3 cellular contexts compared by ENCODE assay signal in the genomic region with DNA sequence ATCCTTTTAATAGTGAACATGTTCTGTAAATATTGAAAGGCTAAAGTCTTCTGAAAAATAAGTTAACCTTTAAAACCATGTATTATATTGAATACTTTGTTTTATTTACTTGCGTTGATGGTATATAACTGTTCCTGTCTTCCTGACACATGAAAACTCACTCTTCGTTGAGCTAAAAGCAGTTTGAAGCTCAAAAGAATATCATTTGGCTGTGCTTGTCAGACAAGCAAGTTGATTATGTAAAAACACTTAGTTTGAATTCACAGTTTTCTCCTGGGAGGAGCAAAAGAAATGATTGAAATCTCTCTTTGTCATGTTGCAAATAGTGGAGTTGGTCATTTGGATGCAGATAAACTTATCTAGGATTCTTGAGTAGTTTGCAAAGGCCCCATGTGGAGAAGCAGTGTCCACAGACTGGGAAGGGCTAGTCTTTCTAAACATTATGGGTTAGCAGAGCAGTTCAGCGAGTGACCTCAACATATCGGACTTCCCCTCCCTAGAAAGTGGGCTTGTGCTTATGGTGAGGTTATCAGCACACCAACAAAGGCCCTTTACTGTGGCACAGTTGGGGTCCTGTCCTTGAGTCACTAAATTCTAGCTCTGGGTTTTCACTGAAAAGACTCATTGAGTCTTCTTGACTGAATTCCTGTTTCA.
TF ChIP-seq lines count a peak whose summit lies in the region.

No MANE protein-coding gene starts in this region.

TF ChIP-seq in HEK293, 187 proteins besides CTCF, POLR2A, EP300 and RAD21:
- TF ChIP-seq FEZF1 (tag by site-specific recombination; IDR thresholded peaks at IDR 0.05) (peak; percentile 88), ZNF121 (tag by site-specific recombination; IDR thresholded peaks at IDR 0.05) (no peak), ZNF623 (tag by site-specific recombination; IDR thresholded peaks at IDR 0.05) (no peak), ZBTB20 (tag by site-specific recombination; IDR thresholded peaks at IDR 0.05) (no peak), ZNF184 (tag by site-specific recombination; IDR thresholded peaks at IDR 0.05) (no peak)
- TF ChIP-seq, protein P1, sequence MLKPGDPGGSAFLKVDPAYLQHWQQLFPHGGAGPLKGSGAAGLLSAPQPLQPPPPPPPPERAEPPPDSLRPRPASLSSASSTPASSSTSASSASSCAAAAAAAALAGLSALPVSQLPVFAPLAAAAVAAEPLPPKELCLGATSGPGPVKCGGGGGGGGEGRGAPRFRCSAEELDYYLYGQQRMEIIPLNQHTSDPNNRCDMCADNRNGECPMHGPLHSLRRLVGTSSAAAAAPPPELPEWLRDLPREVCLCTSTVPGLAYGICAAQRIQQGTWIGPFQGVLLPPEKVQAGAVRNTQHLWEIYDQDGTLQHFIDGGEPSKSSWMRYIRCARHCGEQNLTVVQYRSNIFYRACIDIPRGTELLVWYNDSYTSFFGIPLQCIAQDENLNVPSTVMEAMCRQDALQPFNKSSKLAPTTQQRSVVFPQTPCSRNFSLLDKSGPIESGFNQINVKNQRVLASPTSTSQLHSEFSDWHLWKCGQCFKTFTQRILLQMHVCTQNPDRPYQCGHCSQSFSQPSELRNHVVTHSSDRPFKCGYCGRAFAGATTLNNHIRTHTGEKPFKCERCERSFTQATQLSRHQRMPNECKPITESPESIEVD (tag by site-specific recombination; IDR thresholded peaks at IDR 0.05), result no peak

TF ChIP-seq in H1, 55 proteins besides CTCF, POLR2A, EP300 and RAD21:
- TF ChIP-seq TAF7 (optimal IDR thresholded peaks at IDR 0.05; ENCODE audit: borderline replicate concordance, low read depth, low read length) (no peak), TEAD4 (IDR thresholded peaks at IDR 0.05; ENCODE audit: low read depth, low read length) (no peak), HDAC6 (IDR thresholded peaks at IDR 0.05; ENCODE audit: low read depth, low read length) (no peak), CHD1 (IDR thresholded peaks at IDR 0.05; ENCODE audit: low read depth, low read length) (no peak), NANOG (IDR thresholded peaks at IDR 0.05; ENCODE audit: insufficient read depth, low read depth, low read length, poor library complexity, severe bottlenecking) (no peak), EZH2 (IDR thresholded peaks at IDR 0.05; ENCODE audit: low read depth, low read length, severe bottlenecking) (no peak), PHF8 (conservative IDR thresholded peaks at IDR 0.05; ENCODE audit: low read depth, low read length) (no peak), CEBPB (IDR thresholded peaks at IDR 0.05; ENCODE audit: low read depth, low read length) (no peak), POU5F1 (IDR thresholded peaks at IDR 0.05; ENCODE audit: low read depth, low read length) (no peak), CBX8 (IDR thresholded peaks at IDR 0.05; ENCODE audit: borderline replicate concordance, low read depth, low read length) (no peak), TCF12 (IDR thresholded peaks at IDR 0.05; ENCODE audit: low read depth, low read length) (no peak), KDM5A (IDR thresholded peaks at IDR 0.05; ENCODE audit: low read length) (no peak), JUND (IDR thresholded peaks at IDR 0.05; ENCODE audit: low read length) (no peak), SAP30 (IDR thresholded peaks at IDR 0.05; ENCODE audit: insufficient read depth, insufficient replicate concordance, low read length) (no peak), ZNF274 (IDR thresholded peaks at IDR 0.05; ENCODE audit: borderline replicate concordance, extremely low read depth, low read length) (no peak)
- TF ChIP-seq, protein P2, sequence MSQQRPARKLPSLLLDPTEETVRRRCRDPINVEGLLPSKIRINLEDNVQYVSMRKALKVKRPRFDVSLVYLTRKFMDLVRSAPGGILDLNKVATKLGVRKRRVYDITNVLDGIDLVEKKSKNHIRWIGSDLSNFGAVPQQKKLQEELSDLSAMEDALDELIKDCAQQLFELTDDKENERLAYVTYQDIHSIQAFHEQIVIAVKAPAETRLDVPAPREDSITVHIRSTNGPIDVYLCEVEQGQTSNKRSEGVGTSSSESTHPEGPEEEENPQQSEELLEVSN (IDR thresholded peaks at IDR 0.05), result no peak
- TF ChIP-seq, protein P3, sequence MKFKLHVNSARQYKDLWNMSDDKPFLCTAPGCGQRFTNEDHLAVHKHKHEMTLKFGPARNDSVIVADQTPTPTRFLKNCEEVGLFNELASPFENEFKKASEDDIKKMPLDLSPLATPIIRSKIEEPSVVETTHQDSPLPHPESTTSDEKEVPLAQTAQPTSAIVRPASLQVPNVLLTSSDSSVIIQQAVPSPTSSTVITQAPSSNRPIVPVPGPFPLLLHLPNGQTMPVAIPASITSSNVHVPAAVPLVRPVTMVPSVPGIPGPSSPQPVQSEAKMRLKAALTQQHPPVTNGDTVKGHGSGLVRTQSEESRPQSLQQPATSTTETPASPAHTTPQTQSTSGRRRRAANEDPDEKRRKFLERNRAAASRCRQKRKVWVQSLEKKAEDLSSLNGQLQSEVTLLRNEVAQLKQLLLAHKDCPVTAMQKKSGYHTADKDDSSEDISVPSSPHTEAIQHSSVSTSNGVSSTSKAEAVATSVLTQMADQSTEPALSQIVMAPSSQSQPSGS (IDR thresholded peaks at IDR 0.05; ENCODE audit: low read length), result no peak

TF ChIP-seq in neural cell, 6 proteins besides CTCF, POLR2A, EP300 and RAD21:
- TF ChIP-seq, protein P4, sequence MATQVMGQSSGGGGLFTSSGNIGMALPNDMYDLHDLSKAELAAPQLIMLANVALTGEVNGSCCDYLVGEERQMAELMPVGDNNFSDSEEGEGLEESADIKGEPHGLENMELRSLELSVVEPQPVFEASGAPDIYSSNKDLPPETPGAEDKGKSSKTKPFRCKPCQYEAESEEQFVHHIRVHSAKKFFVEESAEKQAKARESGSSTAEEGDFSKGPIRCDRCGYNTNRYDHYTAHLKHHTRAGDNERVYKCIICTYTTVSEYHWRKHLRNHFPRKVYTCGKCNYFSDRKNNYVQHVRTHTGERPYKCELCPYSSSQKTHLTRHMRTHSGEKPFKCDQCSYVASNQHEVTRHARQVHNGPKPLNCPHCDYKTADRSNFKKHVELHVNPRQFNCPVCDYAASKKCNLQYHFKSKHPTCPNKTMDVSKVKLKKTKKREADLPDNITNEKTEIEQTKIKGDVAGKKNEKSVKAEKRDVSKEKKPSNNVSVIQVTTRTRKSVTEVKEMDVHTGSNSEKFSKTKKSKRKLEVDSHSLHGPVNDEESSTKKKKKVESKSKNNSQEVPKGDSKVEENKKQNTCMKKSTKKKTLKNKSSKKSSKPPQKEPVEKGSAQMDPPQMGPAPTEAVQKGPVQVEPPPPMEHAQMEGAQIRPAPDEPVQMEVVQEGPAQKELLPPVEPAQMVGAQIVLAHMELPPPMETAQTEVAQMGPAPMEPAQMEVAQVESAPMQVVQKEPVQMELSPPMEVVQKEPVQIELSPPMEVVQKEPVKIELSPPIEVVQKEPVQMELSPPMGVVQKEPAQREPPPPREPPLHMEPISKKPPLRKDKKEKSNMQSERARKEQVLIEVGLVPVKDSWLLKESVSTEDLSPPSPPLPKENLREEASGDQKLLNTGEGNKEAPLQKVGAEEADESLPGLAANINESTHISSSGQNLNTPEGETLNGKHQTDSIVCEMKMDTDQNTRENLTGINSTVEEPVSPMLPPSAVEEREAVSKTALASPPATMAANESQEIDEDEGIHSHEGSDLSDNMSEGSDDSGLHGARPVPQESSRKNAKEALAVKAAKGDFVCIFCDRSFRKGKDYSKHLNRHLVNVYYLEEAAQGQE (IDR thresholded peaks at IDR 0.05; ENCODE audit: borderline replicate concordance), result no peak
- peak; percentile 65 for TF ChIP-seq POLR2AphosphoS5 (IDR thresholded peaks at IDR 0.05)
